8 cellular contexts compared by ENCODE assay signal in genomic region chr2:198296665-198297308, GRCh38.
DNase-seq lines count a peak whose midpoint lies in the region; ATAC-seq and TF ChIP-seq lines count a peak whose summit lies in the region.

No MANE protein-coding gene starts in this region.

- H3K36me3 ChIP-seq in DND-41 (ENCODE audit: insufficient read depth, low read length) = no peaks in the 10 kb centered on the region

- no peaks in the 10 kb centered on the region for H3K9me3 Mint-ChIP-seq in activated T-helper 1 cell treated with anti-CD3 and anti-CD28 coated beads, Interleukin-12 subunit alpha, Interleukin-12 subunit beta, Interleukin-2, Interleukin-4 antibody, amounts not matched to agents 30 ng/mL and 10 ng/mL and 1 ng/mL, durations not matched to agents 14 hours and 24 hours and 36 hours
- no peaks in the 10 kb centered on the region for H3K9me3 Mint-ChIP-seq in type B pancreatic cell

- no peak overlapping the region for H3K4me2 ChIP-seq in DND-41 (ENCODE audit: insufficient read depth, low read length)

- H2AFZ ChIP-seq in DND-41 (ENCODE audit: low read depth, low read length) = no peak overlapping the region

- H3K4me1 ChIP-seq in DND-41 (ENCODE audit: insufficient read depth, low read length) = no peaks in the 10 kb centered on the region

- TF ChIP-seq CTCF in DND-41 (IDR thresholded peaks at IDR 0.05; ENCODE audit: borderline replicate concordance, extremely low read depth, low read length, poor library complexity, severe bottlenecking) = peak; percentile 88
- TF ChIP-seq CTCF in foreskin fibroblast (IDR thresholded peaks at IDR 0.05; ENCODE audit: low read depth, low read length) = peak; percentile 43
- TF ChIP-seq CTCF in type B pancreatic cell (conservative IDR thresholded peaks at IDR 0.05) = peak; percentile 93

- peaks cover 41% of the 10 kb centered on the region for H3K27me3 ChIP-seq in DND-41 (ENCODE audit: insufficient read depth, low read length, poor library complexity)

- no peaks in the 10 kb centered on the region for H3K36me3 Mint-ChIP-seq in activated T-helper 1 cell treated with anti-CD3 and anti-CD28 coated beads, Interleukin-12 subunit alpha, Interleukin-12 subunit beta, Interleukin-2, Interleukin-4 antibody, amounts not matched to agents 30 ng/mL and 10 ng/mL and 1 ng/mL, durations not matched to agents 14 hours and 24 hours and 36 hours (ENCODE audit: low read depth)
- H3K36me3 Mint-ChIP-seq in type B pancreatic cell = no peaks in the 10 kb centered on the region

- DNase-seq in DND-41 = peak; percentile 73
- peak; percentile 26 for DNase-seq in HuH-7.5 (ENCODE audit: low spot score)
- peak; percentile 50 for DNase-seq in RKO (ENCODE audit: low spot score)
- peak; percentile 20 for DNase-seq in activated T-helper 1 cell treated with anti-CD3 and anti-CD28 coated beads, Interleukin-12 subunit alpha, Interleukin-12 subunit beta, Interleukin-2, Interleukin-4 antibody, amounts not matched to agents 30 ng/mL and 10 ng/mL and 1 ng/mL, durations not matched to agents 14 hours and 24 hours and 36 hours (ENCODE audit: low spot score)
- DNase-seq in foreskin fibroblast = peak; percentile 12 to 72
- DNase-seq in occipital lobe (lab: John Stamatoyannopoulos, UW) = peak; percentile 37
- DNase-seq in type B pancreatic cell (ENCODE audit: extremely low spot score, unreplicated experiment) = no peak

- H3K4me1 Mint-ChIP-seq in activated T-helper 1 cell treated with anti-CD3 and anti-CD28 coated beads, Interleukin-12 subunit alpha, Interleukin-12 subunit beta, Interleukin-2, Interleukin-4 antibody, amounts not matched to agents 30 ng/mL and 10 ng/mL and 1 ng/mL, durations not matched to agents 14 hours and 24 hours and 36 hours (ENCODE audit: low read depth) = no peaks in the 10 kb centered on the region
- H3K4me1 Mint-ChIP-seq in type B pancreatic cell (ENCODE audit: unreplicated experiment) = no peaks in the 10 kb centered on the region

- H3K27ac ChIP-seq in DND-41 (ENCODE audit: low read length) = no peak overlapping the region

- H3K4me3 Mint-ChIP-seq in activated T-helper 1 cell treated with anti-CD3 and anti-CD28 coated beads, Interleukin-12 subunit alpha, Interleukin-12 subunit beta, Interleukin-2, Interleukin-4 antibody, amounts not matched to agents 30 ng/mL and 10 ng/mL and 1 ng/mL, durations not matched to agents 14 hours and 24 hours and 36 hours = no peak overlapping the region
- no peak overlapping the region for H3K4me3 Mint-ChIP-seq in type B pancreatic cell

- no peak overlapping the region for H3K9ac ChIP-seq in DND-41 (ENCODE audit: low read depth, low read length)

- no peaks in the 10 kb centered on the region for H3K9me3 ChIP-seq in DND-41 (ENCODE audit: insufficient read depth, low read length, severe bottlenecking)

- intact Hi-C loops in activated T-helper 1 cell treated with anti-CD3 and anti-CD28 coated beads, Interleukin-12 subunit alpha, Interleukin-12 subunit beta, Interleukin-2, Interleukin-4 antibody, amounts not matched to agents 30 ng/mL and 10 ng/mL and 1 ng/mL, durations not matched to agents 14 hours and 24 hours and 36 hours (cut with micrococcal nuclease) = loop anchor here (1.0 to 5.0 kb wide), 5 partner anchors 169 to 794 kb away; partner anchors contain the start of gene HSPE1

- no peaks in the 10 kb centered on the region for H3K79me2 ChIP-seq in DND-41 (ENCODE audit: insufficient read depth, low read length)

- H4K20me1 ChIP-seq in DND-41 (ENCODE audit: insufficient read depth, low read length) = no peaks in the 10 kb centered on the region

- H3K4me3 ChIP-seq in DND-41 (ENCODE audit: low read depth in 1 of 2, low read length in 2 of 2) = no peak overlapping the region
- no peak overlapping the region for H3K4me3 ChIP-seq in foreskin fibroblast (ENCODE audit: low read depth in 1 of 2, low read length in 2 of 2)

- no peak overlapping the region for H3K27ac Mint-ChIP-seq in activated T-helper 1 cell treated with anti-CD3 and anti-CD28 coated beads, Interleukin-12 subunit alpha, Interleukin-12 subunit beta, Interleukin-2, Interleukin-4 antibody, amounts not matched to agents 30 ng/mL and 10 ng/mL and 1 ng/mL, durations not matched to agents 14 hours and 24 hours and 36 hours
- H3K27ac Mint-ChIP-seq in type B pancreatic cell = no peak overlapping the region

- H3K27me3 Mint-ChIP-seq in activated T-helper 1 cell treated with anti-CD3 and anti-CD28 coated beads, Interleukin-12 subunit alpha, Interleukin-12 subunit beta, Interleukin-2, Interleukin-4 antibody, amounts not matched to agents 30 ng/mL and 10 ng/mL and 1 ng/mL, durations not matched to agents 14 hours and 24 hours and 36 hours (ENCODE audit: insufficient read depth) = peaks cover 20% of the 10 kb centered on the region
- H3K27me3 Mint-ChIP-seq in type B pancreatic cell = peaks cover 15% of the 10 kb centered on the region

- ATAC-seq in DND-41 (ENCODE audit: insufficient read depth, low read depth) (peak; percentile 99), GM21529 (IDR thresholded peaks at IDR 0.05; ENCODE audit: unreplicated experiment) (peak; percentile 85)

Comparison
In these comparisons a context has a peak if more than half of its experiments do, and no peak if none do; other contexts are left out.
1. CTCF ChIP-seq: peak in every context shown above with its lines; median percentile 93 in type B pancreatic cell; 88 in DND-41; 43 in foreskin fibroblast.